Comparison of ENCODE assay signal across 30 cellular contexts in genomic region chr4:119523399-119523798, GRCh38.
"Had no signal": no experiment of that assay in that cellular context is flagged by ENCODE, and none has a peak within 500 bp of the region (broad histone marks: within the 10 kb centered on the region; RNA-seq: fewer than 3 reads in every experiment).

No MANE protein-coding gene starts in this region.

- H3K27ac ChIP-seq: cardiac muscle cell, coronary artery, neutrophil, ovary, suprapubic skin had no signal

- DNase-seq: activated CD4-positive, alpha-beta memory T cell treated with anti-CD3 and anti-CD28 coated beads, Interleukin-2, amount 10 ng/mL, durations not matched to agents 7 days and 5 days; activated CD4-positive, alpha-beta T cell treated with anti-CD3 and anti-CD28 coated beads, Interleukin-2, amount 10 ng/mL, durations not matched to agents 24 days and 14 days; activated CD4-positive, CD25-positive, alpha-beta regulatory T cell treated with anti-CD3 and anti-CD28 coated beads, Interleukin-2, amount 50 U/mL, for 72 hours; activated naive CD8-positive, alpha-beta T cell treated with anti-CD3 and anti-CD28 coated beads, Interleukin-2, amount 50 U/mL, for 24 hours; activated T-cell treated with anti-CD3 and anti-CD28 coated beads, Interleukin-2, amount 50 U/mL, for 4 hours; anterior cingulate cortex; cerebellar nuclear complex; effector memory CD8-positive, alpha-beta T cell; foreskin melanocyte; glutamatergic neuron; islet precursor cell; left ventricle myocardium superior; mucosa of descending colon; nephron progenitor cell; ovary; stimulated activated CD4-positive, alpha-beta T cell treated with anti-CD3 and anti-CD28 coated beads, Interleukin-15, amount 100 ng/mL, for 24 hours; stimulated activated CD4-positive, alpha-beta T cell treated with anti-CD3 and anti-CD28 coated beads, Interleukin-2, amount 100 ng/mL, for 24 hours; stimulated activated naive CD4-positive, alpha-beta T cell; SW 1271; T-helper 9 cell; transverse colon had no signal

- H3K27me3 ChIP-seq: cardiac muscle cell, neutrophil, ovary, suprapubic skin, transverse colon had no signal

- H3K4me3 ChIP-seq: cardiac muscle cell, coronary artery, mucosa of descending colon, ovary, prostate gland, suprapubic skin, transverse colon had no signal

- H3K9me3 ChIP-seq: mucosa of descending colon, neutrophil, ovary, prostate gland, suprapubic skin, transverse colon had no signal

- H3K27me3 Mint-ChIP-seq: activated CD4-positive, alpha-beta memory T cell treated with anti-CD3 and anti-CD28 coated beads, Interleukin-2, amount 10 ng/mL, durations not matched to agents 7 days and 5 days; activated CD4-positive, alpha-beta T cell treated with anti-CD3 and anti-CD28 coated beads, Interleukin-2, amount 10 ng/mL, durations not matched to agents 24 days and 14 days; activated naive CD4-positive, alpha-beta T cell treated with anti-CD3 and anti-CD28 coated beads, Interleukin-2, amount 50 U/mL, for 24 hours; activated naive CD8-positive, alpha-beta T cell treated with anti-CD3 and anti-CD28 coated beads, Interleukin-2, amount 50 U/mL, for 24 hours; brain; effector memory CD8-positive, alpha-beta T cell had no signal

- H3K36me3 ChIP-seq: ovary, prostate gland had no signal

- H3K9me3 Mint-ChIP-seq: activated CD4-positive, alpha-beta memory T cell treated with anti-CD3 and anti-CD28 coated beads, Interleukin-2, amount 10 ng/mL, durations not matched to agents 7 days and 5 days; activated CD4-positive, alpha-beta T cell treated with anti-CD3 and anti-CD28 coated beads, Interleukin-2, amount 10 ng/mL, durations not matched to agents 24 days and 14 days; activated naive CD4-positive, alpha-beta T cell treated with anti-CD3 and anti-CD28 coated beads, Interleukin-2, amount 50 U/mL, for 24 hours; activated naive CD8-positive, alpha-beta T cell treated with anti-CD3 and anti-CD28 coated beads, Interleukin-2, amount 50 U/mL, for 24 hours; activated T-cell treated with anti-CD3 and anti-CD28 coated beads, Interleukin-2, amount 50 U/mL, for 4 hours; activated T-helper 2 cell treated with anti-CD3 and anti-CD28 coated beads, Interferon-gamma antibody, Interleukin-2, Interleukin-4, amounts not matched to agents 10 μg/mL and 5 μg/mL and 100 μg/mL, durations not matched to agents 14 hours and 24 hours and 36 hours; brain; effector memory CD8-positive, alpha-beta T cell; nephron progenitor cell; T-helper 1 cell treated with Interleukin-12 subunit alpha and Interleukin-12 subunit beta and Interleukin-4 antibody, amounts not matched to agents 30 μg/mL and 1 μg/mL, for 36 hours had no signal

- H3K4me1 ChIP-seq: prostate gland, suprapubic skin had no signal

- H3K27ac Mint-ChIP-seq: activated CD4-positive, alpha-beta memory T cell treated with anti-CD3 and anti-CD28 coated beads, Interleukin-2, amount 10 ng/mL, durations not matched to agents 7 days and 5 days; activated CD4-positive, alpha-beta T cell treated with anti-CD3 and anti-CD28 coated beads, Interleukin-2, amount 10 ng/mL, durations not matched to agents 24 days and 14 days; activated naive CD8-positive, alpha-beta T cell treated with anti-CD3 and anti-CD28 coated beads, Interleukin-2, amount 50 U/mL, for 24 hours; activated T-helper 2 cell treated with anti-CD3 and anti-CD28 coated beads, Interferon-gamma antibody, Interleukin-2, Interleukin-4, amounts not matched to agents 10 μg/mL and 5 μg/mL and 100 μg/mL, durations not matched to agents 14 hours and 24 hours and 36 hours; nephron progenitor cell; T-helper 1 cell treated with Interleukin-12 subunit alpha and Interleukin-12 subunit beta and Interleukin-4 antibody, amounts not matched to agents 30 μg/mL and 1 μg/mL, for 36 hours had no signal

- H3K4me3 Mint-ChIP-seq: activated CD4-positive, alpha-beta memory T cell treated with anti-CD3 and anti-CD28 coated beads, Interleukin-2, amount 10 ng/mL, durations not matched to agents 7 days and 5 days; activated CD4-positive, alpha-beta T cell treated with anti-CD3 and anti-CD28 coated beads, Interleukin-2, amount 10 ng/mL, durations not matched to agents 24 days and 14 days; activated naive CD4-positive, alpha-beta T cell treated with anti-CD3 and anti-CD28 coated beads, Interleukin-2, amount 50 U/mL, for 24 hours; activated naive CD8-positive, alpha-beta T cell treated with anti-CD3 and anti-CD28 coated beads, Interleukin-2, amount 50 U/mL, for 24 hours; activated T-cell treated with anti-CD3 and anti-CD28 coated beads, Interleukin-2, amount 50 U/mL, for 4 hours; brain; effector memory CD8-positive, alpha-beta T cell; nephron progenitor cell; T-helper 1 cell treated with Interleukin-12 subunit alpha and Interleukin-12 subunit beta and Interleukin-4 antibody, amounts not matched to agents 30 μg/mL and 1 μg/mL, for 36 hours had no signal

- H3K4me1 Mint-ChIP-seq: activated CD4-positive, alpha-beta memory T cell treated with anti-CD3 and anti-CD28 coated beads, Interleukin-2, amount 10 ng/mL, durations not matched to agents 7 days and 5 days; activated CD4-positive, alpha-beta T cell treated with anti-CD3 and anti-CD28 coated beads, Interleukin-2, amount 10 ng/mL, durations not matched to agents 24 days and 14 days; activated naive CD4-positive, alpha-beta T cell treated with anti-CD3 and anti-CD28 coated beads, Interleukin-2, amount 50 U/mL, for 24 hours; activated naive CD8-positive, alpha-beta T cell treated with anti-CD3 and anti-CD28 coated beads, Interleukin-2, amount 50 U/mL, for 24 hours had no signal

- ATAC-seq: activated naive CD8-positive, alpha-beta T cell treated with anti-CD3 and anti-CD28 coated beads, Interleukin-2, amount 50 U/mL, for 24 hours; activated T-cell treated with anti-CD3 and anti-CD28 coated beads, Interleukin-2, amount 50 U/mL, for 4 hours; effector memory CD8-positive, alpha-beta T cell; left ventricle myocardium superior; mucosa of descending colon had no signal
